Comparison of ENCODE assay signal across 8 cellular contexts in the genomic region with DNA sequence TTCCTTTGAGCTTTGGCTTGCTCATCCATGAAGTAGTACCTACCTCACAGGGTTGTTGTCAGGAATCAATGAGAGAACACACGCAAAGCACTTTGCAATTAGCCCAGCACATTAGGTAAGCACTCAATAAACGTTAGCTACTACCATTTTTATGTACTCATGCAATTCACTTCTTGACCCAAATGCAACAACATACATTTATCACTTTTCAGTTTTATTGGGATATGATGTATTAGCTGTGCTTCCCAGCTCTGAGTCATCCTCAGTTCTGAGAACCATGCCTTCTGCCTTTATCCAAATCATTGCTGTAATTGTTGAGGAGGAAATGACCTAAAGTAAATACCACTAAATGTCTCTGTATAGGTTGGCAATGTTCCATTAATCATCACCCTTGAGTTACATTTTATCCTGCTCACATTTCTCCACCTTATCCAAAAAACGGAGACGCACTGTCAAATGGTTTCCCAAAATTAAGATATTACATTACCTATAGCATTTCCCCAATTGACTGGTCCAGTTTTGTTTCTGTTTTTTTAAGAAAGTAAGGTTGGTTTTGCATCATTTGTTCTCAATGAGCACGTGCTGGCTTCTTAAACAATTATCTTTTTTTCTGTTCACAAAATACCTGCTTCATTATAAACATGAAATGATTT. TPM values are rescaled to one million over a fixed set of nuclear protein-coding genes. Genes with fewer than 3 reads are reported as not detected.
DNase-seq lines count a peak whose midpoint lies in the region; ATAC-seq and TF ChIP-seq lines count a peak whose summit lies in the region.
"Had no signal": no experiment of that assay in that cellular context is flagged by ENCODE, and none has a peak within 500 bp of the region (broad histone marks: within the 10 kb centered on the region; RNA-seq: fewer than 3 reads in every experiment).

No MANE protein-coding gene starts in this region.

- ATAC-seq in omental fat pad (ENCODE audit: low FRiP score) (peak; percentile 82), GM18517 (IDR thresholded peaks at IDR 0.05; ENCODE audit: unreplicated experiment) (no peak), HG03280 (IDR thresholded peaks at IDR 0.05; ENCODE audit: unreplicated experiment) (no peak)

- no peak for TF ChIP-seq CTCF in astrocyte of the spinal cord (IDR thresholded peaks at IDR 0.05; ENCODE audit: low read depth, low read length)
- TF ChIP-seq CTCF in omental fat pad (IDR thresholded peaks at IDR 0.05) = no peak

- peaks cover 0 to 1% (median 0%) of the 10 kb centered on the region in 6 donors for H3K9me3 Mint-ChIP-seq in immature natural killer cell

- in situ Hi-C loops in astrocyte of the spinal cord (cut with HindIII; ENCODE audit: low sequenced_read_pairs) = no loop called here

- H3K4me3 ChIP-seq in astrocyte of the spinal cord (ENCODE audit: low read depth, low read length) = no peak overlapping the region

- H3K27me3 Mint-ChIP-seq in immature natural killer cell (ENCODE audit: low read depth in 3 of 3) = peaks cover 0 to 2% (median 1%) of the 10 kb centered on the region in 3 donors

- H3K4me3 Mint-ChIP-seq in immature natural killer cell = no peak overlapping the region

- H3K4me1 Mint-ChIP-seq in immature natural killer cell = peaks cover 20 to 25% of the 10 kb centered on the region in 2 donors

- no peaks in the 10 kb centered on the region for H3K36me3 Mint-ChIP-seq in immature natural killer cell

- peak overlapping the region in 1 of 6 donors; percentile 30 for H3K27ac Mint-ChIP-seq in immature natural killer cell

- DNase-seq in EH (ENCODE audit: low read depth) (peak; percentile 92), NCI-H1436 (lab: John Stamatoyannopoulos, UW) (peak; percentile 20), astrocyte of the spinal cord (ENCODE audit: low read depth, low spot score) (peak; percentile 81), omental fat pad (ENCODE audit: low spot score) (no peak), immature natural killer cell (no peak)
- DNase-seq: amygdala had no signal

RNA-seq across cellular contexts. Expression of a gene that starts 2.3 kb away (rescaled TPM):
- total RNA-seq in omental fat pad = not detected
- polyA plus RNA-seq in immature natural killer cell = not detected

Comparison
In these comparisons a context has a peak if more than half of its experiments do, and no peak if none do; other contexts are left out.
1. DNase-seq: peak in EH (single experiment), NCI-H1436 (single experiment) and astrocyte of the spinal cord (single experiment); none in omental fat pad (single experiment) and immature natural killer cell (0 of 3).